In the genomic region with DNA sequence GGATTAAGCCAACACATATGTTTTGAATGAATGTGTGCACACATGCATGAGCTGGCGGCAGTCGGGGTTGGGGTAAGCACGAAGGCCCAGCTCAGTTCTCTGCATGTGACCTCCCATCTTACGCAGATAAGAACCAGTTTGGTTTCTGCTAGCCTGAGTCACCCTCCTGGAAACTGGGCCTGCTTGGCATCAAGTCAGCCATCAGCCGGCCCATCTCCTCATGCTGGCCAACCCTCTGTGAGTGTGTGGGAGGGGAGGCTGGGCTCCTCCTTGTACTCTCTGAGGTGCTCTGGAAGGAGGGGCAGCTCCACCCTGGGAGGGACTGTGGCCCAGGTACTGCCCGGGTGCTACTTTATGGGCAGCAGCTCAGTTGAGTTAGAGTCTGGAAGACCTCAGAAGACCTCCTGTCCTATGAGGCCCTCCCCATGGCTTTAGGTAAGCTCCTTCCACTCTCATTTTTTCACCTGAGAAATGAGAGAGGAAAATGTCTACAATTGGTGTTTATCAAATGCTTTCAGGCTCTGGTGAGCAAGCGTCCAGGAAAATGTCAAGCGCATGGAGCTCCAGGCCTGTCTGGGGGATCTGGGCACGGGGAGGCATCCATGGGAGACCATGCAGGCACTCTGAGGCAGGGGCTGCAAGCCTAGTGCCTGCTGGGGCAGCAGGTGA, we compare ENCODE assay signal across 8 cellular contexts. TPM values are rescaled to one million over a fixed set of nuclear protein-coding genes. Genes with fewer than 3 reads are reported as not detected.
DNase-seq lines count a peak whose midpoint lies in the region.
"Had no signal": no experiment of that assay in that cellular context is flagged by ENCODE, and none has a peak within 500 bp of the region (broad histone marks: within the 10 kb centered on the region; RNA-seq: fewer than 3 reads in every experiment).

No MANE protein-coding gene starts in this region.

- H3K4me1 Mint-ChIP-seq in activated CD4-positive, alpha-beta memory T cell treated with anti-CD3 and anti-CD28 coated beads for 36 hours (ENCODE audit: low read depth): peaks cover 23% of the 10 kb centered on the region

- no peaks in the 10 kb centered on the region for H3K36me3 Mint-ChIP-seq in activated CD4-positive, alpha-beta memory T cell treated with anti-CD3 and anti-CD28 coated beads for 36 hours

- no peaks in the 10 kb centered on the region for H3K27me3 ChIP-seq in HAP-1 (ENCODE audit: low read depth)

- CTCF ChIA-PET in activated CD4-positive, alpha-beta memory T cell treated with anti-CD3 and anti-CD28 coated beads for 36 hours (lab: Charles Lee): interaction anchor here (0.8 to 7.6 kb wide), 5 partner anchors 19 to 85 kb away, joined by 3 to 58 read pairs (median 4); no protein-coding TSS in a partner anchor

- in situ Hi-C loops in HAP-1 (cut with MboI; ENCODE audit: low sequenced_read_pairs): no loop called here

- intact Hi-C loops in activated CD4-positive, alpha-beta memory T cell treated with anti-CD3 and anti-CD28 coated beads for 36 hours (cut with micrococcal nuclease): loop anchor here (1.0 to 2.0 kb wide), 3 partner anchors 12 to 33 kb away; no protein-coding TSS in a partner anchor

- H3K4me3 ChIP-seq in HAP-1: no peak overlapping the region

- DNase-seq in HS-5 (ENCODE audit: low read depth): peak; percentile 63
- DNase-seq in activated CD4-positive, alpha-beta memory T cell treated with anti-CD3 and anti-CD28 coated beads for 36 hours: peak; percentile 84
- DNase-seq in glomerular visceral epithelial cell (ENCODE audit: extremely low spot score): peak; percentile 18
- peak in 2 of 3 donors; percentile 39 to 67 for DNase-seq in stimulated activated CD4-positive, alpha-beta T cell treated with anti-CD3 and anti-CD28 coated beads, TNF-alpha, amount 100 ng/mL, for 48 hours (ENCODE audit: low read depth in 3 of 3)
- no peak for DNase-seq in MV-4-11 (lab: John Stamatoyannopoulos, UW)
- no peak for DNase-seq in HAP-1 (ENCODE audit: low spot score in 2 of 2)
- no peak for DNase-seq in amygdala (lab: John Stamatoyannopoulos, UW)

- no peaks in the 10 kb centered on the region for H3K4me1 ChIP-seq in HAP-1

- H3K36me3 ChIP-seq in HAP-1 (replicated peaks): no peaks in the 10 kb centered on the region

- POLR2A ChIA-PET in activated CD4-positive, alpha-beta memory T cell treated with anti-CD3 and anti-CD28 coated beads for 36 hours (lab: Charles Lee): interaction anchor here (1.2 to 1.3 kb wide), 2 partner anchors 21 to 58 kb away, joined by 3 to 4 read pairs; no protein-coding TSS in a partner anchor

- H3K4me3 Mint-ChIP-seq in activated CD4-positive, alpha-beta memory T cell treated with anti-CD3 and anti-CD28 coated beads for 36 hours: peak overlapping the region; percentile 13

- peak overlapping the region; percentile 68 for H3K27ac Mint-ChIP-seq in activated CD4-positive, alpha-beta memory T cell treated with anti-CD3 and anti-CD28 coated beads for 36 hours

- H3K27me3 Mint-ChIP-seq in activated CD4-positive, alpha-beta memory T cell treated with anti-CD3 and anti-CD28 coated beads for 36 hours: peaks cover 3% of the 10 kb centered on the region

- H3K9me3 Mint-ChIP-seq in activated CD4-positive, alpha-beta memory T cell treated with anti-CD3 and anti-CD28 coated beads for 36 hours: no peaks in the 10 kb centered on the region

- H3K9me3 ChIP-seq in HAP-1: no peaks in the 10 kb centered on the region

RNA-seq across cellular contexts. Expression of a gene that starts 9.7 kb away (rescaled TPM):
- total RNA-seq in activated CD4-positive, alpha-beta memory T cell treated with anti-CD3 and anti-CD28 coated beads for 36 hours: 10 to 100 TPM in 1 of 2 experiments, 1 to 10 TPM in 1; 9.8 to 10.5 TPM
- total RNA-seq: skeletal muscle tissue had no signal

RNA-seq across cellular contexts. Expression of a gene that starts 50.0 kb away (rescaled TPM):
- not detected for total RNA-seq in activated CD4-positive, alpha-beta memory T cell treated with anti-CD3 and anti-CD28 coated beads for 36 hours
- total RNA-seq: skeletal muscle tissue had no signal

RNA-seq across cellular contexts. Expression of a gene that starts 56.0 kb away (rescaled TPM):
- 100 to 1,000 TPM; 156 to 170 TPM for total RNA-seq in activated CD4-positive, alpha-beta memory T cell treated with anti-CD3 and anti-CD28 coated beads for 36 hours

RNA-seq across cellular contexts. Expression of a gene that starts 58.7 kb away (rescaled TPM):
- total RNA-seq in activated CD4-positive, alpha-beta memory T cell treated with anti-CD3 and anti-CD28 coated beads for 36 hours: not detected
- total RNA-seq: skeletal muscle tissue had no signal

Comparison
In these comparisons a context has a peak if more than half of its experiments do, and no peak if none do; other contexts are left out.
1. DNase-seq: peak in HS-5 (single experiment), activated CD4-positive, alpha-beta memory T cell treated with anti-CD3 and anti-CD28 coated beads for 36 hours (single experiment), glomerular visceral epithelial cell (single experiment) and stimulated activated CD4-positive, alpha-beta T cell treated with anti-CD3 and anti-CD28 coated beads, TNF-alpha, amount 100 ng/mL, for 48 hours (2 of 3); none in MV-4-11 (single experiment), HAP-1 (0 of 2) and amygdala (0 of 56).